ENCODE assay signal across 18 cellular contexts in the genomic region with DNA sequence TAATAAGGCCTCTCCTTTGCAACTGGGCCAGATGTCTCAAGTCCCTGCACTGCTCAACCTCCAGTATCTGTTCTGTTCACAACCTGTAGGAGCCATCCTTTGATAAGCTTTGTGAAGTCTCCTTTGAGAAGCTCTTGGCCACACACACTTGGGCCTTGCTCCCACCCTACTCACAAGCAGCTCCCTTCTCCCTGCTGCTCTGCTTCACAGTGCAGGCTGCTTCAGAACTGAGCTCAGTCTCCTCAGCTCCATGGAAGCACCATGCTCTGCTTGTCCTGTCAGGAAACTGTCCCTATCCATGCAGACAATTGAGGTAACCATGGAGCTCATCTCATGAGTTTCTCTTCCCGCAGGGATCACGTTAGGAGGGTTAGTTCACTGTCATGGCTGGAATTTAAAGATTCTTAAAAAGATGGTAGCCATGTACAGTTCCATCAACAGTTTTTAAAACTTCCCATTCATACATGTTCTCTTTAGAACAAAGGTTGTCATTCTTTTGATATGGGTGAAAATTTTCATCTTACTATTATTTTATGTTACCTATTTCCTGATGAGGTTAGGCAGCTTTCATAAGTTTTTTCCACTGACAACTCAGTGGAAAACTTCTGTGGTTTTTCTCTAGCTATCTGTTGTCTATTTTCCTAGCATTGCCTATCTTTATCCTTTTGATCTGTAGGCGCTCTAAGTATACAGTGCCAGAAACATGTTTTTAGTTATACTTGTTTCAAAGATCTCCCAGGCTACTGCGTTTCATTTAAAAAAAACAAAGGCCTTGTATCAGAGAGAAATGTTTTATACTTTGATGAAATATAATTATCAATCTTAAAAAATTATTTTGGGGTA.
A peak's percentile ranks its signal among the peaks of the same experiment; 100 is the strongest.
DNase-seq lines count a peak whose midpoint lies in the region; ATAC-seq and TF ChIP-seq lines count a peak whose summit lies in the region.
"Had no signal": no experiment of that assay in that cellular context is flagged by ENCODE, and none has a peak within 500 bp of the region (broad histone marks: within the 10 kb centered on the region; RNA-seq: fewer than 3 reads in every experiment).

No MANE protein-coding gene starts in this region.

- H3K27ac ChIP-seq in BLaER1 treated with 17β-estradiol and CSF1 and Interleukin-3, amounts not matched to agents 10 nM and 100 nM = no peak overlapping the region
- no peak overlapping the region for H3K27ac ChIP-seq in CD8-positive, alpha-beta T cell (ENCODE audit: low read depth, low read length)
- H3K27ac ChIP-seq: SJCRH30 had no signal

- TF ChIP-seq CTCF in CD8-positive, alpha-beta T cell (IDR thresholded peaks at IDR 0.05) = no peak
- TF ChIP-seq CTCF in activated CD8-positive, alpha-beta T cell treated with anti-CD3 and anti-CD28 coated beads for 36 hours (IDR thresholded peaks at IDR 0.05) = no peak
- no peak for TF ChIP-seq CTCF in omental fat pad (IDR thresholded peaks at IDR 0.05)

- no peaks in the 10 kb centered on the region for H3K27me3 ChIP-seq in BLaER1 treated with 17β-estradiol and CSF1 and Interleukin-3, amounts not matched to agents 10 nM and 100 nM
- no peaks in the 10 kb centered on the region for H3K27me3 ChIP-seq in CD8-positive, alpha-beta T cell (ENCODE audit: insufficient read depth, low read length)
- H3K27me3 ChIP-seq: SJCRH30 had no signal

- CTCF ChIA-PET in CD8-positive, alpha-beta T cell (lab: Charles Lee) = interaction anchor here (1.0 kb wide), 1 partner anchor 15 kb away, joined by 3 read pairs; no protein-coding TSS in a partner anchor
- CTCF ChIA-PET in activated CD8-positive, alpha-beta T cell treated with anti-CD3 and anti-CD28 coated beads for 36 hours (lab: Charles Lee) = interaction anchor here (1.1 to 1.4 kb wide), 2 partner anchors 16 to 411 kb away, joined by 3 to 4 read pairs; no protein-coding TSS in a partner anchor

- H3K9me3 ChIP-seq in BLaER1 treated with 17β-estradiol and CSF1 and Interleukin-3, amounts not matched to agents 10 nM and 100 nM (replicated peaks in 1 of 11) = peaks cover 0 to 15% (median 7%) of the 10 kb centered on the region in 11 experiments; a peak in 8 of 22 replicates
- no peaks in the 10 kb centered on the region for H3K9me3 ChIP-seq in CD8-positive, alpha-beta T cell (ENCODE audit: low read length)
- H3K9me3 ChIP-seq: SJCRH30 had no signal

- H3K36me3 ChIP-seq in BLaER1 treated with 17β-estradiol and CSF1 and Interleukin-3, amounts not matched to agents 10 nM and 100 nM = no peaks in the 10 kb centered on the region; a peak in 1 of 22 replicates
- no peaks in the 10 kb centered on the region for H3K36me3 ChIP-seq in CD8-positive, alpha-beta T cell (ENCODE audit: insufficient read depth, low read length)
- H3K36me3 ChIP-seq: SJCRH30 had no signal

- peak overlapping the region; percentile 62 for H3K27ac Mint-ChIP-seq in CD8-positive, alpha-beta T cell
- peak overlapping the region; percentile 85 for H3K27ac Mint-ChIP-seq in activated CD8-positive, alpha-beta T cell treated with anti-CD3 and anti-CD28 coated beads for 36 hours
- H3K27ac Mint-ChIP-seq in naive thymus-derived CD8-positive, alpha-beta T cell = peak overlapping the region in 7 of 10 donors; percentile 2 to 83 (median 61)
- H3K27ac Mint-ChIP-seq: CD4-positive, CD25-positive, alpha-beta regulatory T cell had no signal

- no peak for DNase-seq in CD8-positive, alpha-beta T cell
- DNase-seq in activated CD8-positive, alpha-beta T cell treated with anti-CD3 and anti-CD28 coated beads for 36 hours = no peak
- DNase-seq in naive thymus-derived CD8-positive, alpha-beta T cell = peak in 2 of 10 donors; percentile 5 to 6
- no peak for DNase-seq in omental fat pad (ENCODE audit: low spot score)
- DNase-seq in effector CD8-positive, alpha-beta T cell (lab: John Stamatoyannopoulos, UW) = no peak
- DNase-seq in COLO668 (lab: John Stamatoyannopoulos, UW; ENCODE audit: unreplicated experiment) = no peak
- DNase-seq: ACHN; AML-193; CD4-positive, CD25-positive, alpha-beta regulatory T cell; DMS79 treated with DMSO at 0.1 percent for 48 hours; HCEC 1CT; NCI-H1417 treated with DMSO at 0.1 percent for 48 hours; NCI-H2029; NCI-H2171; NCI-H446 treated with DMSO at 0.1 percent for 48 hours; RPMI8226; SJCRH30 had no signal

- H3K9ac ChIP-seq in BLaER1 treated with 17β-estradiol and CSF1 and Interleukin-3, amounts not matched to agents 10 nM and 100 nM = no peak overlapping the region

- H3K27me3 Mint-ChIP-seq in CD8-positive, alpha-beta T cell (ENCODE audit: low read depth) = no peaks in the 10 kb centered on the region
- H3K27me3 Mint-ChIP-seq in activated CD8-positive, alpha-beta T cell treated with anti-CD3 and anti-CD28 coated beads for 36 hours = no peaks in the 10 kb centered on the region
- H3K27me3 Mint-ChIP-seq in naive thymus-derived CD8-positive, alpha-beta T cell = no peaks in the 10 kb centered on the region
- H3K27me3 Mint-ChIP-seq: CD4-positive, CD25-positive, alpha-beta regulatory T cell had no signal

- ATAC-seq in CD8-positive, alpha-beta T cell = no peak
- peak; percentile 53 for ATAC-seq in activated CD8-positive, alpha-beta T cell treated with anti-CD3 and anti-CD28 coated beads for 36 hours
- ATAC-seq in naive thymus-derived CD8-positive, alpha-beta T cell = peak; percentile 46 to 65
- no peak for ATAC-seq in omental fat pad (ENCODE audit: low FRiP score)

- intact Hi-C loops in CD8-positive, alpha-beta T cell (cut with DNase I, micrococcal nuclease) = no loop called here
- intact Hi-C loops in activated CD8-positive, alpha-beta T cell treated with anti-CD3 and anti-CD28 coated beads for 36 hours (cut with micrococcal nuclease) = no loop called here

- no peak overlapping the region for H3K4me3 Mint-ChIP-seq in CD8-positive, alpha-beta T cell
- no peak overlapping the region for H3K4me3 Mint-ChIP-seq in activated CD8-positive, alpha-beta T cell treated with anti-CD3 and anti-CD28 coated beads for 36 hours
- peak overlapping the region in 5 of 10 donors; percentile 0 to 54 (median 20) for H3K4me3 Mint-ChIP-seq in naive thymus-derived CD8-positive, alpha-beta T cell
- H3K4me3 Mint-ChIP-seq: CD4-positive, CD25-positive, alpha-beta regulatory T cell had no signal

- peaks cover 24% of the 10 kb centered on the region for H3K36me3 Mint-ChIP-seq in CD8-positive, alpha-beta T cell
- H3K36me3 Mint-ChIP-seq in activated CD8-positive, alpha-beta T cell treated with anti-CD3 and anti-CD28 coated beads for 36 hours (ENCODE audit: low read depth) = peaks cover 19% of the 10 kb centered on the region
- peaks cover 13 to 36% (median 26%) of the 10 kb centered on the region in 3 donors for H3K36me3 Mint-ChIP-seq in naive thymus-derived CD8-positive, alpha-beta T cell

- H3K9me3 Mint-ChIP-seq in CD8-positive, alpha-beta T cell = peaks cover 14% of the 10 kb centered on the region
- peaks cover 6% of the 10 kb centered on the region for H3K9me3 Mint-ChIP-seq in activated CD8-positive, alpha-beta T cell treated with anti-CD3 and anti-CD28 coated beads for 36 hours
- H3K9me3 Mint-ChIP-seq in naive thymus-derived CD8-positive, alpha-beta T cell = peaks cover 0 to 25% (median 16%) of the 10 kb centered on the region in 9 donors

- H3K4me2 ChIP-seq in BLaER1 treated with 17β-estradiol and CSF1 and Interleukin-3, amounts not matched to agents 10 nM and 100 nM = peak overlapping the region in 6 of 11 experiments; percentile 2 to 58 (median 27); a peak in 10 of 22 replicates

- POLR2A ChIA-PET in CD8-positive, alpha-beta T cell (lab: Charles Lee) = no interaction called here
- POLR2A ChIA-PET in activated CD8-positive, alpha-beta T cell treated with anti-CD3 and anti-CD28 coated beads for 36 hours (lab: Charles Lee) = interaction anchor here (1.2 kb wide), 1 partner anchor 14 kb away, joined by 4 read pairs; no protein-coding TSS in a partner anchor
- POLR2A ChIA-PET in naive thymus-derived CD8-positive, alpha-beta T cell (lab: Charles Lee) = no interaction called here

- H3K4me1 ChIP-seq in BLaER1 treated with 17β-estradiol and CSF1 and Interleukin-3, amounts not matched to agents 10 nM and 100 nM = peaks cover 0 to 18% (median 5%) of the 10 kb centered on the region in 10 experiments; a peak in 10 of 20 replicates
- no peaks in the 10 kb centered on the region for H3K4me1 ChIP-seq in CD8-positive, alpha-beta T cell (ENCODE audit: insufficient read depth, low read length)
- H3K4me1 ChIP-seq: SJCRH30 had no signal

- no peaks in the 10 kb centered on the region for H4K20me1 ChIP-seq in BLaER1 treated with 17β-estradiol and CSF1 and Interleukin-3, amounts not matched to agents 10 nM and 100 nM

- H3K4me1 Mint-ChIP-seq in CD8-positive, alpha-beta T cell (ENCODE audit: low read depth) = peaks cover 12% of the 10 kb centered on the region
- H3K4me1 Mint-ChIP-seq in activated CD8-positive, alpha-beta T cell treated with anti-CD3 and anti-CD28 coated beads for 36 hours (ENCODE audit: low read depth) = peaks cover 24% of the 10 kb centered on the region
- H3K4me1 Mint-ChIP-seq in naive thymus-derived CD8-positive, alpha-beta T cell = peaks cover 9 to 23% (median 15%) of the 10 kb centered on the region in 4 donors
- H3K4me1 Mint-ChIP-seq: CD4-positive, CD25-positive, alpha-beta regulatory T cell had no signal

- H3K4me3 ChIP-seq in BLaER1 treated with 17β-estradiol and CSF1 and Interleukin-3, amounts not matched to agents 10 nM and 100 nM = no peak overlapping the region
- no peak overlapping the region for H3K4me3 ChIP-seq in CD8-positive, alpha-beta T cell (ENCODE audit: low read depth, low read length)
- H3K4me3 ChIP-seq: SJCRH30 had no signal

Comparison
In these comparisons a context has a peak if more than half of its experiments do, and no peak if none do; other contexts are left out.
1. ATAC-seq: peak in activated CD8-positive, alpha-beta T cell treated with anti-CD3 and anti-CD28 coated beads for 36 hours (single experiment) and naive thymus-derived CD8-positive, alpha-beta T cell (2 of 2); none in CD8-positive, alpha-beta T cell (single experiment) and omental fat pad (single experiment).
2. Peak in every context shown above with its lines, with median percentiles within 50 percentile points of each other: H3K27ac Mint-ChIP-seq.